ENCODE assay signal across 20 cellular contexts in genomic region chr16:28058839-28059589, GRCh38. TPM values are rescaled to one million over a fixed set of nuclear protein-coding genes. Genes with fewer than 3 reads are reported as not detected.
DNase-seq lines count a peak whose midpoint lies in the region; ATAC-seq and TF ChIP-seq lines count a peak whose summit lies in the region.
"Had no signal": no experiment of that assay in that cellular context is flagged by ENCODE, and none has a peak within 500 bp of the region (broad histone marks: within the 10 kb centered on the region; RNA-seq: fewer than 3 reads in every experiment).

No MANE protein-coding gene starts in this region.

- H3K27me3 ChIP-seq in osteoblast (ENCODE audit: insufficient read depth, low read length) (peaks cover 49% of the 10 kb centered on the region), thoracic aorta (replicated peaks; ENCODE audit: insufficient read depth) (no peaks in the 10 kb centered on the region), smooth muscle cell (ENCODE audit: low read depth) (peaks cover 49% of the 10 kb centered on the region)

- H3K36me3 ChIP-seq in osteoblast (ENCODE audit: insufficient read depth, low read length), result no peaks in the 10 kb centered on the region
- H3K36me3 ChIP-seq in thoracic aorta, result no peaks in the 10 kb centered on the region
- no peaks in the 10 kb centered on the region for H3K36me3 ChIP-seq in smooth muscle cell (ENCODE audit: low read depth)

- H3K79me2 ChIP-seq in osteoblast (ENCODE audit: insufficient read depth, low read length) (no peaks in the 10 kb centered on the region), smooth muscle cell (ENCODE audit: low read depth) (no peaks in the 10 kb centered on the region)

- H3K9ac ChIP-seq in smooth muscle cell (ENCODE audit: low read depth), result no peak overlapping the region

- no peak for ATAC-seq in activated CD4-positive, alpha-beta T cell treated with anti-CD3 and anti-CD28 coated beads for 36 hours
- no peak for ATAC-seq in thoracic aorta (ENCODE audit: insufficient number of reproducible peaks, low FRiP score, low read depth)

- no peak overlapping the region for H3K4me3 Mint-ChIP-seq in activated CD4-positive, alpha-beta T cell treated with anti-CD3 and anti-CD28 coated beads for 36 hours

- no peaks in the 10 kb centered on the region for H3K9me3 ChIP-seq in osteoblast (ENCODE audit: low read depth, low read length)
- H3K9me3 ChIP-seq in thoracic aorta, result no peaks in the 10 kb centered on the region
- no peaks in the 10 kb centered on the region for H3K9me3 ChIP-seq in smooth muscle cell (replicated peaks; ENCODE audit: low read depth)

- peaks cover 5% of the 10 kb centered on the region for H3K4me1 Mint-ChIP-seq in activated CD4-positive, alpha-beta T cell treated with anti-CD3 and anti-CD28 coated beads for 36 hours

- peak; percentile 18 for DNase-seq in activated CD4-positive, alpha-beta T cell treated with anti-CD3 and anti-CD28 coated beads for 36 hours
- no peak for DNase-seq in activated CD4-positive, alpha-beta T cell treated with anti-CD3 and anti-CD28 coated beads, Interleukin-2, amount 50 U/mL, for 4 hours
- peak; percentile 11 for DNase-seq in stimulated activated CD4-positive, alpha-beta T cell treated with anti-CD3 and anti-CD28 coated beads, Interleukin-15, amount 100 ng/mL, for 24 hours
- no peak for DNase-seq in stimulated activated CD4-positive, alpha-beta T cell treated with anti-CD3 and anti-CD28 coated beads, Interleukin-4, amount 100 ng/mL, for 1 hour
- peak; percentile 83 for DNase-seq in osteoblast (ENCODE audit: insufficient read length, low spot score, missing footprints)
- no peak for DNase-seq in thoracic aorta (ENCODE audit: low spot score)
- DNase-seq in OCI-M2 (lab: John Stamatoyannopoulos, UW; ENCODE audit: unreplicated experiment), result no peak
- no peak for DNase-seq in smooth muscle cell (lab: John Stamatoyannopoulos, UW; ENCODE audit: unreplicated experiment)
- DNase-seq: 8988T; NCI-H1048; NCI-H1694; NCI-H2029 treated with DMSO at 0.1 percent for 48 hours; NCI-H446 treated with DMSO at 0.1 percent for 48 hours; NCI-H82; NK-92 treated with Interleukin-12 subunit alpha and Interleukin-12 subunit beta, amount 100 ng/mL, for 24 hours; PC-9; Right ventricle myocardium superior; RPMI8226 had no signal

- H3F3A ChIP-seq in smooth muscle cell (ENCODE audit: low read depth), result no peaks in the 10 kb centered on the region

- H3K27ac ChIP-seq in osteoblast (ENCODE audit: low read depth, low read length), result no peak overlapping the region
- H3K27ac ChIP-seq in thoracic aorta, result peak overlapping the region; percentile 3 to 23
- H3K27ac ChIP-seq in smooth muscle cell (ENCODE audit: low read depth), result no peak overlapping the region
- H3K27ac ChIP-seq: PC-9 had no signal

- CTCF ChIA-PET in activated CD4-positive, alpha-beta T cell treated with anti-CD3 and anti-CD28 coated beads for 36 hours (lab: Charles Lee), result interaction anchor here (0.6 to 1.8 kb wide), 2 partner anchors 12 to 218 kb away, joined by 3 to 10 read pairs; no protein-coding TSS in a partner anchor

- H4K20me1 ChIP-seq in osteoblast (ENCODE audit: insufficient read depth, low read length) (no peaks in the 10 kb centered on the region), smooth muscle cell (ENCODE audit: low read depth) (no peaks in the 10 kb centered on the region)

- no peak overlapping the region for H3K27ac Mint-ChIP-seq in activated CD4-positive, alpha-beta T cell treated with anti-CD3 and anti-CD28 coated beads for 36 hours

- H3K9me3 Mint-ChIP-seq in activated CD4-positive, alpha-beta T cell treated with anti-CD3 and anti-CD28 coated beads for 36 hours (ENCODE audit: low read depth), result no peaks in the 10 kb centered on the region

- TF ChIP-seq CTCF in osteoblast (IDR thresholded peaks at IDR 0.05; ENCODE audit: extremely low read depth, low read depth, low read length) (no peak), thoracic aorta (IDR thresholded peaks at IDR 0.05) (no peak), smooth muscle cell (IDR thresholded peaks at IDR 0.05; ENCODE audit: borderline replicate concordance, insufficient read depth, poor library complexity, severe bottlenecking) (no peak)

- H3K4me2 ChIP-seq in osteoblast (ENCODE audit: insufficient read depth, low read length), result no peak overlapping the region
- H3K4me2 ChIP-seq in smooth muscle cell, result no peak overlapping the region

- H3K4me3 ChIP-seq in osteoblast (ENCODE audit: insufficient read depth, low read length) (no peak overlapping the region), thoracic aorta (no peak overlapping the region), smooth muscle cell (no peak overlapping the region)
- H3K4me3 ChIP-seq: PC-9 had no signal

- WGBS in smooth muscle cell (ENCODE audit: low lambda C conversion rate), result 82% methylated on average over 15 of the region's 18 CpGs

- H3K36me3 Mint-ChIP-seq in activated CD4-positive, alpha-beta T cell treated with anti-CD3 and anti-CD28 coated beads for 36 hours (ENCODE audit: low read depth), result no peaks in the 10 kb centered on the region

- peaks cover 43% of the 10 kb centered on the region for H3K27me3 Mint-ChIP-seq in activated CD4-positive, alpha-beta T cell treated with anti-CD3 and anti-CD28 coated beads for 36 hours

- H3K4me1 ChIP-seq in osteoblast (ENCODE audit: insufficient read depth, low read length) (no peaks in the 10 kb centered on the region), thoracic aorta (ENCODE audit: control insufficient read depth in 1 of 2, low read depth in 2 of 2) (peaks cover 0 to 36% of the 10 kb centered on the region in 2 donors), smooth muscle cell (ENCODE audit: low read depth) (no peaks in the 10 kb centered on the region)

- POLR2A ChIA-PET in activated CD4-positive, alpha-beta T cell treated with anti-CD3 and anti-CD28 coated beads for 36 hours (lab: Charles Lee), result no interaction called here

- intact Hi-C loops in activated CD4-positive, alpha-beta T cell treated with anti-CD3 and anti-CD28 coated beads for 36 hours (cut with DNase I, micrococcal nuclease), result loop anchor here in 1 of 2 experiments (5.0 kb wide), 1 partner anchor 87 kb away; no protein-coding TSS in a partner anchor

- H2AFZ ChIP-seq in osteoblast (ENCODE audit: low read length) (no peak overlapping the region), smooth muscle cell (ENCODE audit: low read depth) (no peak overlapping the region)
- H2AFZ ChIP-seq: PC-9 had no signal

RNA-seq across cellular contexts. Expression of gene GSG1L, which starts 4.5 kb away (rescaled TPM):
- total RNA-seq in activated CD4-positive, alpha-beta T cell treated with anti-CD3 and anti-CD28 coated beads for 36 hours, result not detected
- total RNA-seq in osteoblast, result not detected in 2 replicates
- 1 to 10 TPM; 5.3 to 5.9 TPM for total RNA-seq in thoracic aorta
- 0.31 and 0.40 TPM in 2 replicates for total RNA-seq in smooth muscle cell
- polyA plus RNA-seq in smooth muscle cell, result not detected in 2 replicates
- total RNA-seq: HT-29, PC-9, Right ventricle myocardium superior had no signal
- polyA plus RNA-seq: BJ had no signal

Comparison
In these comparisons a context has a peak if more than half of its experiments do, and no peak if none do; other contexts are left out.
1. DNase-seq: peak in activated CD4-positive, alpha-beta T cell treated with anti-CD3 and anti-CD28 coated beads for 36 hours (single experiment), stimulated activated CD4-positive, alpha-beta T cell treated with anti-CD3 and anti-CD28 coated beads, Interleukin-15, amount 100 ng/mL, for 24 hours (single experiment) and osteoblast (single experiment); none in activated CD4-positive, alpha-beta T cell treated with anti-CD3 and anti-CD28 coated beads, Interleukin-2, amount 50 U/mL, for 4 hours (0 of 2), stimulated activated CD4-positive, alpha-beta T cell treated with anti-CD3 and anti-CD28 coated beads, Interleukin-4, amount 100 ng/mL, for 1 hour (single experiment), thoracic aorta (single experiment), OCI-M2 (single experiment) and smooth muscle cell (single experiment).
2. H3K27ac ChIP-seq: peak in thoracic aorta (2 of 2); none in osteoblast (single experiment) and smooth muscle cell (single experiment).